In the genomic region with DNA sequence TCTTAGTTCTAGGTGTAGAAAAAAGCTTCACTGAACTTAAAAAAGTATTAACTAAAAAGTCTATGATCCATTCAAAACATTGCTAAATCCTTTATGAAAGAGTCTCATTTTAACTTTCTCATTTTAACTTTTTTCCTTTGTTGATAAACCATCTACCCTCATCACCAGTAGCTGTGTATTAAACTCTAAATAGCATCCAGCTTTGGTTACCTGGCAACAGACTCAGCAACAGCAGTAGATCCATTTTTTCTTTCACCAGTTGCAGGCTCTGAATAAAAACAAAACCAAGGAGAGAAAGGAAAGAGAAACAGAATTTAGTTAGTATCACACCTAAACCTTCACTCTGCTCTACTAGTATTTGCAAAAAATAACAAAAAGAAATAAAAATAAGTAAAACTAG, we compare ENCODE assay signal across 8 cellular contexts.
DNase-seq lines count a peak whose midpoint lies in the region; ATAC-seq and TF ChIP-seq lines count a peak whose summit lies in the region.

No MANE protein-coding gene starts in this region.

- no peaks in the 10 kb centered on the region for H3K9me3 Mint-ChIP-seq in activated naive CD8-positive, alpha-beta T cell (ENCODE audit: low read depth)

- TF ChIP-seq CTCF in HFF-Myc (IDR thresholded peaks at IDR 0.05; ENCODE audit: low read depth, low read length, missing control alignments) = no peak

- H3K4me3 ChIP-seq in HFF-Myc (replicated peaks; ENCODE audit: low read depth, low read length) = no peak overlapping the region

- H3K27me3 Mint-ChIP-seq in activated naive CD8-positive, alpha-beta T cell = no peaks in the 10 kb centered on the region

- peaks cover 8% of the 10 kb centered on the region for H3K4me1 Mint-ChIP-seq in activated naive CD8-positive, alpha-beta T cell (ENCODE audit: low read depth)

- H3K4me3 Mint-ChIP-seq in activated naive CD8-positive, alpha-beta T cell = no peak overlapping the region

- peaks cover 12% of the 10 kb centered on the region for H3K36me3 Mint-ChIP-seq in activated naive CD8-positive, alpha-beta T cell

- no peak for ATAC-seq in GM18505 (IDR thresholded peaks at IDR 0.05; ENCODE audit: unreplicated experiment)

- DNase-seq in Ammon's horn (ENCODE audit: low spot score) (peak; percentile 52), HFF-Myc (ENCODE audit: extremely low read depth, low read depth) (peak; percentile 20), left kidney (ENCODE audit: low read depth, low spot score) (peak; percentile 5), LoVo (ENCODE audit: low spot score) (no peak), islet precursor cell (no peak), D341Med (ENCODE audit: low spot score) (no peak)

- peak overlapping the region; percentile 92 for H3K27ac Mint-ChIP-seq in activated naive CD8-positive, alpha-beta T cell

- TF ChIP-seq POLR2A in GM18505 (IDR thresholded peaks at IDR 0.05; ENCODE audit: borderline replicate concordance, extremely low read depth, insufficient read depth, insufficient read length) = no peak

Comparison
In these comparisons a context has a peak if more than half of its experiments do, and no peak if none do; other contexts are left out.
1. DNase-seq: peak in Ammon's horn (single experiment), HFF-Myc (single experiment) and left kidney (single experiment); none in LoVo (single experiment), islet precursor cell (single experiment) and D341Med (single experiment).